Comparison of ENCODE assay signal across 1 cellular context in the genomic region with DNA sequence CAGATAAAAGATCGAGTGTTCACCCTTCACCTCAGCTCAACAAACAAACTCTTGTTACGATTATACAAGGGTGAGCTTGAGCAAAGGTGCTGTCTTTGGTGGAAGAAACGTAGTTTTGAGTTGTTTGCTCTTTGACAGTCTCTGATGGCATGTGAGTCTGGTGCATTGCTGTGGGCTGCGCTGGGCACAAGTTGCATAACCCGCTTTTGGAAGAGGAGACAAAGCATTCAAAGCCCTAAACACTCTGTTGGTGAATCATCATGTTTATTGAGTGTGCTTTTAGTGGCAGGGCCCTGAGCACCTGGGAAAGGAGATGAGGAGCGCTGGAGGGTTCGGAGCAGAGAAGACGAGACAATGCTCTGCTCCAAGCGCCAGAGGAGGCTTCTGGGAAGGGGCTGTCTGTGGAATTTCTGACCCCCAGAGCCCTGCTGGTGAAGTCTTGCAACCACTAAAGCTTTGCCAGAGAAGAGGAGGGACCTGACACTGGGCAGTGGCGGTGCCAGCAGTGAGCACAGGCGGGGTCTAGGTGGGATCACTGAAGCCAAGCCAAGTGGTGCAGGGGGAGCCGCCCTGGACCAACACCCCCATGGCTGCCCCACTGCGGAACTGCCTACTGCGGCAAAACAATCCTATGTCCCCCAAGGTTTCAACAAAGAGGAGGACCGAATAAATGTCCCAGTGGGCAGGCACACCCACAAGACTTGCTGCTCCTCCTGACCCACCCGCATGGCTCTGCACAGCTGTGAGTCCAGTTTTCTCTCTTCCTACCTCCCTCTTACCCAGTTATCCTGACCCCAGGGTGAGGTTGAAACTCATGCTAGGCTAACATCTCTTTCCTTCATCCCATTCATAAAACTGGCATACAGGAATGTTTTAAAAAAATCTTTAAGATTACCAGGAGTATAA.
TF ChIP-seq lines count a peak whose summit lies in the region.

No MANE protein-coding gene starts in this region.

TF ChIP-seq in HepG2, 621 proteins besides CTCF, POLR2A, EP300 and RAD21 (continued from another document and continues in another):
- TF ChIP-seq, protein P1, sequence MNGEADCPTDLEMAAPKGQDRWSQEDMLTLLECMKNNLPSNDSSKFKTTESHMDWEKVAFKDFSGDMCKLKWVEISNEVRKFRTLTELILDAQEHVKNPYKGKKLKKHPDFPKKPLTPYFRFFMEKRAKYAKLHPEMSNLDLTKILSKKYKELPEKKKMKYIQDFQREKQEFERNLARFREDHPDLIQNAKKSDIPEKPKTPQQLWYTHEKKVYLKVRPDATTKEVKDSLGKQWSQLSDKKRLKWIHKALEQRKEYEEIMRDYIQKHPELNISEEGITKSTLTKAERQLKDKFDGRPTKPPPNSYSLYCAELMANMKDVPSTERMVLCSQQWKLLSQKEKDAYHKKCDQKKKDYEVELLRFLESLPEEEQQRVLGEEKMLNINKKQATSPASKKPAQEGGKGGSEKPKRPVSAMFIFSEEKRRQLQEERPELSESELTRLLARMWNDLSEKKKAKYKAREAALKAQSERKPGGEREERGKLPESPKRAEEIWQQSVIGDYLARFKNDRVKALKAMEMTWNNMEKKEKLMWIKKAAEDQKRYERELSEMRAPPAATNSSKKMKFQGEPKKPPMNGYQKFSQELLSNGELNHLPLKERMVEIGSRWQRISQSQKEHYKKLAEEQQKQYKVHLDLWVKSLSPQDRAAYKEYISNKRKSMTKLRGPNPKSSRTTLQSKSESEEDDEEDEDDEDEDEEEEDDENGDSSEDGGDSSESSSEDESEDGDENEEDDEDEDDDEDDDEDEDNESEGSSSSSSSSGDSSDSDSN (CRISPR knock-in tag; IDR thresholded peaks at IDR 0.05), result 0 out of 2 replicates have a peak, but pooled peaks have one; percentile 9
- no peak for TF ChIP-seq ZSCAN25 (CRISPR knock-in tag; IDR thresholded peaks at IDR 0.05)
- TF ChIP-seq NFIB (CRISPR knock-in tag; IDR thresholded peaks at IDR 0.05; ENCODE audit: borderline replicate concordance), result no peak
- TF ChIP-seq ESRRA (CRISPR knock-in tag; IDR thresholded peaks at IDR 0.05; ENCODE audit: low read depth), result no peak
- peak; percentile 98 for TF ChIP-seq FOSL2 (CRISPR knock-in tag; IDR thresholded peaks at IDR 0.05)
- TF ChIP-seq, protein P2, sequence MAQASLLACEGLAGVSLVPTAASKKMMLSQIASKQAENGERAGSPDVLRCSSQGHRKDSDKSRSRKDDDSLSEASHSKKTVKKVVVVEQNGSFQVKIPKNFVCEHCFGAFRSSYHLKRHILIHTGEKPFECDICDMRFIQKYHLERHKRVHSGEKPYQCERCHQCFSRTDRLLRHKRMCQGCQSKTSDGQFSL (CRISPR knock-in tag; IDR thresholded peaks at IDR 0.05), result no peak
- TF ChIP-seq KMT2A (CRISPR knock-in tag; IDR thresholded peaks at IDR 0.05), result no peak
- peak; percentile 35; the same call in 1 of the 2 replicates for TF ChIP-seq CBX5 (CRISPR knock-in tag; IDR thresholded peaks at IDR 0.05; ENCODE audit: borderline replicate concordance)
- no peak for TF ChIP-seq AHR (CRISPR knock-in tag; IDR thresholded peaks at IDR 0.05)
- TF ChIP-seq ZNF530 (CRISPR knock-in tag; IDR thresholded peaks at IDR 0.05; ENCODE audit: low read depth), result no peak
- TF ChIP-seq, protein P3, sequence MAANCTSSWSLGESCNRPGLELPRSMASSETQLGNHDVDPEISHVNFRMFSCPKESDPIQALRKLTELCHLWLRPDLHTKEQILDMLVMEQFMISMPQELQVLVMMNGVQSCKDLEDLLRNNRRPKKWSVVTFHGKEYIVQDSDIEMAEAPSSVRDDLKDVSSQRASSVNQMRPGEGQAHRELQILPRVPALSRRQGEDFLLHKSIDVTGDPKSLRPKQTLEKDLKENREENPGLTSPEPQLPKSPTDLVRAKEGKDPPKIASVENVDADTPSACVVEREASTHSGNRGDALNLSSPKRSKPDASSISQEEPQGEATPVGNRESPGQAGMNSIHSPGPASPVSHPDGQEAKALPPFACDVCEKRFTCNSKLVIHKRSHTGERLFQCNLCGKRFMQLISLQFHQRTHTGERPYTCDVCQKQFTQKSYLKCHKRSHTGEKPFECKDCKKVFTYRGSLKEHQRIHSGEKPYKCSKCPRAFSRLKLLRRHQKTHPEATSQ (CRISPR knock-in tag; IDR thresholded peaks at IDR 0.05; ENCODE audit: borderline replicate concordance), result no peak
- no peak for TF ChIP-seq MLLT10 (CRISPR knock-in tag; IDR thresholded peaks at IDR 0.05)
- no peak for TF ChIP-seq ZSCAN12 (CRISPR knock-in tag; IDR thresholded peaks at IDR 0.05)
- TF ChIP-seq, protein P4, sequence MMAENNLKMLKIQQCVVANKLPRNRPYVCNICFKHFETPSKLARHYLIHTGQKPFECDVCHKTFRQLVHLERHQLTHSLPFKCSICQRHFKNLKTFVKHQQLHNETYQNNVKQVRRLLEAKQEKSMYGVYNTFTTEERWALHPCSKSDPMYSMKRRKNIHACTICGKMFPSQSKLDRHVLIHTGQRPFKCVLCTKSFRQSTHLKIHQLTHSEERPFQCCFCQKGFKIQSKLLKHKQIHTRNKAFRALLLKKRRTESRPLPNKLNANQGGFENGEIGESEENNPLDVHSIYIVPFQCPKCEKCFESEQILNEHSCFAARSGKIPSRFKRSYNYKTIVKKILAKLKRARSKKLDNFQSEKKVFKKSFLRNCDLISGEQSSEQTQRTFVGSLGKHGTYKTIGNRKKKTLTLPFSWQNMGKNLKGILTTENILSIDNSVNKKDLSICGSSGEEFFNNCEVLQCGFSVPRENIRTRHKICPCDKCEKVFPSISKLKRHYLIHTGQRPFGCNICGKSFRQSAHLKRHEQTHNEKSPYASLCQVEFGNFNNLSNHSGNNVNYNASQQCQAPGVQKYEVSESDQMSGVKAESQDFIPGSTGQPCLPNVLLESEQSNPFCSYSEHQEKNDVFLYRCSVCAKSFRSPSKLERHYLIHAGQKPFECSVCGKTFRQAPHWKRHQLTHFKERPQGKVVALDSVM (CRISPR knock-in tag; IDR thresholded peaks at IDR 0.05), result no peak
- no peak for TF ChIP-seq ZNF790 (CRISPR knock-in tag; IDR thresholded peaks at IDR 0.05; ENCODE audit: borderline replicate concordance)
- TF ChIP-seq ZNF350 (CRISPR knock-in tag; IDR thresholded peaks at IDR 0.05; ENCODE audit: borderline replicate concordance, low read depth), result 0 out of 2 replicates have a peak, but pooled peaks have one; percentile 41
- TF ChIP-seq GATAD2A (CRISPR knock-in tag; IDR thresholded peaks at IDR 0.05), result peak; percentile 82
- TF ChIP-seq ZNF572 (CRISPR knock-in tag; IDR thresholded peaks at IDR 0.05), result no peak
- TF ChIP-seq ELF3 (CRISPR knock-in tag; IDR thresholded peaks at IDR 0.05), result peak; percentile 12; the same call in 1 of the 2 replicates
- TF ChIP-seq RBFOX2 (IDR thresholded peaks at IDR 0.05; ENCODE audit: low read depth, low read length), result no peak
- TF ChIP-seq PHF20 (CRISPR knock-in tag; IDR thresholded peaks at IDR 0.05), result no peak
- no peak for TF ChIP-seq TOE1 (CRISPR knock-in tag; IDR thresholded peaks at IDR 0.05)
- TF ChIP-seq, protein P5, sequence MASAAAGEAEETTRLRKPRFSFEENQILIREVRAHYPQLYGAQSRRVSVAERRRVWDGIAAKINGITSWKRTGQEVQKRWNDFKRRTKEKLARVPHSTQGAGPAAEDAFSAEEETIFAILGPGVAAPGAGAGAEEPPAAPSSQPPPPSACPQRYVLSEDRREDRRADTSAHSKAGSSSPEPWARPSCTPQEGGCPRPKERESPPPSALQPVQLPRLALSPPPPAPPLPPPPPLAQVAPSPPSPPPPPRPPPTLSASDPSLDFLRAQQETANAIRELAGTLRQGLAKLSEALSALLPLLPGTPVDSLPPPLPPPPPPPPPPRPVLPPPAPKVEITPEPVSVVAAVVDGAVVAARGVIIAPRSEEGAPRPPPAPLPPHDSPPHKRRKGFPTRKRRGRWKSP (CRISPR knock-in tag; IDR thresholded peaks at IDR 0.05), result 0 out of 2 replicates have a peak, but pooled peaks have one; percentile 38
- TF ChIP-seq, protein P6, sequence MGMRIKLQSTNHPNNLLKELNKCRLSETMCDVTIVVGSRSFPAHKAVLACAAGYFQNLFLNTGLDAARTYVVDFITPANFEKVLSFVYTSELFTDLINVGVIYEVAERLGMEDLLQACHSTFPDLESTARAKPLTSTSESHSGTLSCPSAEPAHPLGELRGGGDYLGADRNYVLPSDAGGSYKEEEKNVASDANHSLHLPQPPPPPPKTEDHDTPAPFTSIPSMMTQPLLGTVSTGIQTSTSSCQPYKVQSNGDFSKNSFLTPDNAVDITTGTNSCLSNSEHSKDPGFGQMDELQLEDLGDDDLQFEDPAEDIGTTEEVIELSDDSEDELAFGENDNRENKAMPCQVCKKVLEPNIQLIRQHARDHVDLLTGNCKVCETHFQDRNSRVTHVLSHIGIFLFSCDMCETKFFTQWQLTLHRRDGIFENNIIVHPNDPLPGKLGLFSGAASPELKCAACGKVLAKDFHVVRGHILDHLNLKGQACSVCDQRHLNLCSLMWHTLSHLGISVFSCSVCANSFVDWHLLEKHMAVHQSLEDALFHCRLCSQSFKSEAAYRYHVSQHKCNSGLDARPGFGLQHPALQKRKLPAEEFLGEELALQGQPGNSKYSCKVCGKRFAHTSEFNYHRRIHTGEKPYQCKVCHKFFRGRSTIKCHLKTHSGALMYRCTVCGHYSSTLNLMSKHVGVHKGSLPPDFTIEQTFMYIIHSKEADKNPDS (CRISPR knock-in tag; IDR thresholded peaks at IDR 0.05), result no peak
- peak; percentile 54 for TF ChIP-seq TEAD3 (CRISPR knock-in tag; optimal IDR thresholded peaks at IDR 0.05; ENCODE audit: borderline replicate concordance)
- no peak for TF ChIP-seq DNMT3B (CRISPR knock-in tag; conservative IDR thresholded peaks at IDR 0.05)
- no peak for TF ChIP-seq RFX1 (IDR thresholded peaks at IDR 0.05)
- TF ChIP-seq FOXC1 (CRISPR knock-in tag; IDR thresholded peaks at IDR 0.05; ENCODE audit: borderline replicate concordance), result no peak
- no peak for TF ChIP-seq TAF15 (IDR thresholded peaks at IDR 0.05; ENCODE audit: low read depth, low read length, poor library complexity, severe bottlenecking)
- TF ChIP-seq, protein P7, sequence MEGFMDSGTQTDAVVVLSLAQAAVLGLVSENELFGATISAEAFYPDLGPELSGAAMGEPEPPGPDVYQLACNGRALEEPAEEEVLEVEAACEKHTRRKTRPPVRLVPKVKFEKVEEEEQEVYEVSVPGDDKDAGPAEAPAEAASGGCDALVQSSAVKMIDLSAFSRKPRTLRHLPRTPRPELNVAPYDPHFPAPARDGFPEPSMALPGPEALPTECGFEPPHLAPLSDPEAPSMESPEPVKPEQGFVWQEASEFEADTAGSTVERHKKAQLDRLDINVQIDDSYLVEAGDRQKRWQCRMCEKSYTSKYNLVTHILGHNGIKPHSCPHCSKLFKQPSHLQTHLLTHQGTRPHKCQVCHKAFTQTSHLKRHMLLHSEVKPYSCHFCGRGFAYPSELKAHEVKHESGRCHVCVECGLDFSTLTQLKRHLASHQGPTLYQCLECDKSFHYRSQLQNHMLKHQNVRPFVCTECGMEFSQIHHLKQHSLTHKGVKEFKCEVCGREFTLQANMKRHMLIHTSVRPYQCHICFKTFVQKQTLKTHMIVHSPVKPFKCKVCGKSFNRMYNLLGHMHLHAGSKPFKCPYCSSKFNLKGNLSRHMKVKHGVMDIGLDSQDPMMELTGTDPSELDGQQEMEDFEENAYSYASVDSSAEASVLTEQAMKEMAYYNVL (CRISPR knock-in tag; IDR thresholded peaks at IDR 0.05; ENCODE audit: borderline replicate concordance), result no peak
- TF ChIP-seq TCF7L2 (IDR thresholded peaks at IDR 0.05; ENCODE audit: low read depth, low read length), result no peak
- no peak for TF ChIP-seq ZNF773 (CRISPR knock-in tag; IDR thresholded peaks at IDR 0.05; ENCODE audit: borderline replicate concordance)
- peak; percentile 68; the same call in 1 of the 2 replicates for TF ChIP-seq RXRB (CRISPR knock-in tag; IDR thresholded peaks at IDR 0.05; ENCODE audit: borderline replicate concordance)
- no peak for TF ChIP-seq MED8 (CRISPR knock-in tag; IDR thresholded peaks at IDR 0.05; ENCODE audit: insufficient replicate concordance)
- 0 out of 2 replicates have a peak, but pooled peaks have one; percentile 37 for TF ChIP-seq ZFP36L1 (CRISPR knock-in tag; IDR thresholded peaks at IDR 0.05)
- TF ChIP-seq, protein P8, sequence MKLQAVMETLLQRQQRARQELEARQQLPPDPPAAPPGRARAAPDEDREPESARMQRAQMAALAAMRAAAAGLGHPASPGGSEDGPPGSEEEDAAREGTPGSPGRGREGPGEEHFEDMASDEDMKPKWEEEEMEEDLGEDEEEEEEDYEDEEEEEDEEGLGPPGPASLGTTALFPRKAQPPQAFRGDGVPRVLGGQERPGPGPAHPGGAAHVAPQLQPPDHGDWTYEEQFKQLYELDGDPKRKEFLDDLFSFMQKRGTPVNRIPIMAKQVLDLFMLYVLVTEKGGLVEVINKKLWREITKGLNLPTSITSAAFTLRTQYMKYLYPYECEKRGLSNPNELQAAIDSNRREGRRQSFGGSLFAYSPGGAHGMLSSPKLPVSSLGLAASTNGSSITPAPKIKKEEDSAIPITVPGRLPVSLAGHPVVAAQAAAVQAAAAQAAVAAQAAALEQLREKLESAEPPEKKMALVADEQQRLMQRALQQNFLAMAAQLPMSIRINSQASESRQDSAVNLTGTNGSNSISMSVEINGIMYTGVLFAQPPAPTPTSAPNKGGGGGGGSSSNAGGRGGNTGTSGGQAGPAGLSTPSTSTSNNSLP (IDR thresholded peaks at IDR 0.05; ENCODE audit: low read depth, low read length), result no peak
- no peak for TF ChIP-seq CBFB (CRISPR knock-in tag; IDR thresholded peaks at IDR 0.05)
- TF ChIP-seq, protein P9, sequence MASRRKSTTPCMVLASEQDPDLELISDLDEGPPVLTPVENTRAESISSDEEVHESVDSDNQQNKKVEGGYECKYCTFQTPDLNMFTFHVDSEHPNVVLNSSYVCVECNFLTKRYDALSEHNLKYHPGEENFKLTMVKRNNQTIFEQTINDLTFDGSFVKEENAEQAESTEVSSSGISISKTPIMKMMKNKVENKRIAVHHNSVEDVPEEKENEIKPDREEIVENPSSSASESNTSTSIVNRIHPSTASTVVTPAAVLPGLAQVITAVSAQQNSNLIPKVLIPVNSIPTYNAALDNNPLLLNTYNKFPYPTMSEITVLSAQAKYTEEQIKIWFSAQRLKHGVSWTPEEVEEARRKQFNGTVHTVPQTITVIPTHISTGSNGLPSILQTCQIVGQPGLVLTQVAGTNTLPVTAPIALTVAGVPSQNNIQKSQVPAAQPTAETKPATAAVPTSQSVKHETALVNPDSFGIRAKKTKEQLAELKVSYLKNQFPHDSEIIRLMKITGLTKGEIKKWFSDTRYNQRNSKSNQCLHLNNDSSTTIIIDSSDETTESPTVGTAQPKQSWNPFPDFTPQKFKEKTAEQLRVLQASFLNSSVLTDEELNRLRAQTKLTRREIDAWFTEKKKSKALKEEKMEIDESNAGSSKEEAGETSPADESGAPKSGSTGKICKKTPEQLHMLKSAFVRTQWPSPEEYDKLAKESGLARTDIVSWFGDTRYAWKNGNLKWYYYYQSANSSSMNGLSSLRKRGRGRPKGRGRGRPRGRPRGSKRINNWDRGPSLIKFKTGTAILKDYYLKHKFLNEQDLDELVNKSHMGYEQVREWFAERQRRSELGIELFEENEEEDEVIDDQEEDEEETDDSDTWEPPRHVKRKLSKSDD (CRISPR knock-in tag; IDR thresholded peaks at IDR 0.05; ENCODE audit: low read depth), result no peak
- TF ChIP-seq SSRP1 (CRISPR knock-in tag; IDR thresholded peaks at IDR 0.05), result no peak
- TF ChIP-seq ATM (IDR thresholded peaks at IDR 0.05; ENCODE audit: borderline replicate concordance), result 0 out of 2 replicates have a peak, but pooled peaks have one; percentile 49
- TF ChIP-seq EEA1 (CRISPR knock-in tag; IDR thresholded peaks at IDR 0.05; ENCODE audit: borderline replicate concordance), result no peak
- TF ChIP-seq ZIK1 (CRISPR knock-in tag; IDR thresholded peaks at IDR 0.05; ENCODE audit: borderline replicate concordance, low read depth), result no peak
- TF ChIP-seq ZNF549 (CRISPR knock-in tag; IDR thresholded peaks at IDR 0.05), result no peak
- TF ChIP-seq NCOA1 (CRISPR knock-in tag; IDR thresholded peaks at IDR 0.05), result no peak
- no peak for TF ChIP-seq MEIS2 (CRISPR knock-in tag; IDR thresholded peaks at IDR 0.05)
- peak; percentile 65 for TF ChIP-seq BCL6 (CRISPR knock-in tag; IDR thresholded peaks at IDR 0.05)
- no peak for TF ChIP-seq JARID2 (CRISPR knock-in tag; IDR thresholded peaks at IDR 0.05; ENCODE audit: insufficient replicate concordance)
